Comparison of ENCODE assay signal across 13 cellular contexts in the genomic region with DNA sequence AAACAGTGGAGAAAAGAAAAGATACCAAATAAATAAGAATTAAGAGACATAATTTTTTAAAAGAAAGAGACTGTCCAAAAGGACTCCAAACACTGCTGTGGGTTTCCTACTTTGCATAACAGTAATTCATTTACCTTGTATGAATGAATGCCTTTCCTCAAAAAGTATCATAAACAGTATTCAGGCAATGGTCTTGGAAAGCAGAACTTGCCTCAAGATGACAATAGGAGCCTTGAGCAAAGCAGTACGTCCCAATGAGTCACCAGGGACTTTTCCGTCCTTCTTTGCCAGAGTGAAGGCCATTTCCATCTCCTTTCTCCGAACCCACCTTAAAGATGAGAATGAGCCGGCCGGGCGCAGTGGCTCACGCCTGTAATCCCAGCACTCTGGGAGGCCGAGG.
"Had no signal": no experiment of that assay in that cellular context is flagged by ENCODE, and none has a peak within 500 bp of the region (broad histone marks: within the 10 kb centered on the region; RNA-seq: fewer than 3 reads in every experiment).

No MANE protein-coding gene starts in this region.

- H3K36me3 Mint-ChIP-seq: activated naive CD8-positive, alpha-beta T cell treated with anti-CD3 and anti-CD28 coated beads for 36 hours had no signal

- DNase-seq: activated CD4-positive, alpha-beta T cell treated with anti-CD3 and anti-CD28 coated beads, Interleukin-2, amount 50 U/mL, for 4 hours; activated CD4-positive, CD25-positive, alpha-beta regulatory T cell treated with anti-CD3 and anti-CD28 coated beads, Interleukin-2, amount 50 U/mL, for 72 hours; activated effector memory CD4-positive, alpha-beta T cell treated with Interleukin-2 at 50 U/mL for 16 hours; activated naive CD8-positive, alpha-beta T cell treated with anti-CD3 and anti-CD28 coated beads for 36 hours; activated T-cell treated with anti-CD3 and anti-CD28 coated beads, Interleukin-2, amount 50 U/mL, for 24 hours; foreskin melanocyte; left ventricle myocardium inferior; mesendoderm; retina; stimulated activated CD4-positive, alpha-beta T cell treated with anti-CD3 and anti-CD28 coated beads, Interleukin-15, amount 100 ng/mL, for 24 hours; stimulated activated CD4-positive, alpha-beta T cell treated with anti-CD3 and anti-CD28 coated beads, Interleukin-4, amount 100 ng/mL, for 4 hours; tibial artery had no signal

- H3K27ac Mint-ChIP-seq: activated naive CD8-positive, alpha-beta T cell treated with anti-CD3 and anti-CD28 coated beads for 36 hours; activated T-cell treated with anti-CD3 and anti-CD28 coated beads, Interleukin-2, amount 50 U/mL, for 24 hours; T-helper 2 cell treated with Interferon-gamma antibody and Interleukin-4, amounts not matched to agents 5 μg/mL and 100 μg/mL, for 36 hours had no signal

- H3K4me3 Mint-ChIP-seq: activated naive CD8-positive, alpha-beta T cell treated with anti-CD3 and anti-CD28 coated beads for 36 hours; activated T-cell treated with anti-CD3 and anti-CD28 coated beads, Interleukin-2, amount 50 U/mL, for 24 hours; T-helper 2 cell treated with Interferon-gamma antibody and Interleukin-4, amounts not matched to agents 5 μg/mL and 100 μg/mL, for 36 hours had no signal

- H3K27me3 Mint-ChIP-seq: activated naive CD8-positive, alpha-beta T cell treated with anti-CD3 and anti-CD28 coated beads for 36 hours; activated T-cell treated with anti-CD3 and anti-CD28 coated beads, Interleukin-2, amount 50 U/mL, for 24 hours had no signal

- H3K9me3 Mint-ChIP-seq: activated naive CD8-positive, alpha-beta T cell treated with anti-CD3 and anti-CD28 coated beads for 36 hours; activated T-cell treated with anti-CD3 and anti-CD28 coated beads, Interleukin-2, amount 50 U/mL, for 24 hours; T-helper 2 cell treated with Interferon-gamma antibody and Interleukin-4, amounts not matched to agents 5 μg/mL and 100 μg/mL, for 36 hours had no signal
